Comparison of ENCODE assay signal across 1 cellular context in the genomic region with DNA sequence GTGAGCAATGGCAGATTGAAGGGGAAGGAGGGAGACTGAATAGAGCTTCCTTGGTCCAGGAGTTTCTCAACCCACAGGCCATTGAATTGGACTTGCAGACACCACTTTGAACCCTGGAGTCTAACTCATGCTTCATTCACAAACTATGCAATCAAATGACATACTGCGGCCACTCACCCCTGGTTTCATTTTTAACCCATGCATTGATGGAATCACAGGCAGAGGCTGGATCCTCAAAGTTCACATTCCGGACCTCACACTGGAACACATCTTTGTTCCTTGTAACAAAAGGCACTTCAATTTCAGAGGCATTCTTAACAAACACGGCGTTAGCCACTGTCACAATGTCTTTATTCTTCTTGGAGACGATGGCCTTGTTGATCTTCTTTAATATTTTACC.
TF ChIP-seq lines count a peak whose summit lies in the region.

No MANE protein-coding gene starts in this region.

TF ChIP-seq in HepG2, 621 proteins besides CTCF, POLR2A, EP300 and RAD21 (continued from another document and continues in another):
- TF ChIP-seq, protein P1, sequence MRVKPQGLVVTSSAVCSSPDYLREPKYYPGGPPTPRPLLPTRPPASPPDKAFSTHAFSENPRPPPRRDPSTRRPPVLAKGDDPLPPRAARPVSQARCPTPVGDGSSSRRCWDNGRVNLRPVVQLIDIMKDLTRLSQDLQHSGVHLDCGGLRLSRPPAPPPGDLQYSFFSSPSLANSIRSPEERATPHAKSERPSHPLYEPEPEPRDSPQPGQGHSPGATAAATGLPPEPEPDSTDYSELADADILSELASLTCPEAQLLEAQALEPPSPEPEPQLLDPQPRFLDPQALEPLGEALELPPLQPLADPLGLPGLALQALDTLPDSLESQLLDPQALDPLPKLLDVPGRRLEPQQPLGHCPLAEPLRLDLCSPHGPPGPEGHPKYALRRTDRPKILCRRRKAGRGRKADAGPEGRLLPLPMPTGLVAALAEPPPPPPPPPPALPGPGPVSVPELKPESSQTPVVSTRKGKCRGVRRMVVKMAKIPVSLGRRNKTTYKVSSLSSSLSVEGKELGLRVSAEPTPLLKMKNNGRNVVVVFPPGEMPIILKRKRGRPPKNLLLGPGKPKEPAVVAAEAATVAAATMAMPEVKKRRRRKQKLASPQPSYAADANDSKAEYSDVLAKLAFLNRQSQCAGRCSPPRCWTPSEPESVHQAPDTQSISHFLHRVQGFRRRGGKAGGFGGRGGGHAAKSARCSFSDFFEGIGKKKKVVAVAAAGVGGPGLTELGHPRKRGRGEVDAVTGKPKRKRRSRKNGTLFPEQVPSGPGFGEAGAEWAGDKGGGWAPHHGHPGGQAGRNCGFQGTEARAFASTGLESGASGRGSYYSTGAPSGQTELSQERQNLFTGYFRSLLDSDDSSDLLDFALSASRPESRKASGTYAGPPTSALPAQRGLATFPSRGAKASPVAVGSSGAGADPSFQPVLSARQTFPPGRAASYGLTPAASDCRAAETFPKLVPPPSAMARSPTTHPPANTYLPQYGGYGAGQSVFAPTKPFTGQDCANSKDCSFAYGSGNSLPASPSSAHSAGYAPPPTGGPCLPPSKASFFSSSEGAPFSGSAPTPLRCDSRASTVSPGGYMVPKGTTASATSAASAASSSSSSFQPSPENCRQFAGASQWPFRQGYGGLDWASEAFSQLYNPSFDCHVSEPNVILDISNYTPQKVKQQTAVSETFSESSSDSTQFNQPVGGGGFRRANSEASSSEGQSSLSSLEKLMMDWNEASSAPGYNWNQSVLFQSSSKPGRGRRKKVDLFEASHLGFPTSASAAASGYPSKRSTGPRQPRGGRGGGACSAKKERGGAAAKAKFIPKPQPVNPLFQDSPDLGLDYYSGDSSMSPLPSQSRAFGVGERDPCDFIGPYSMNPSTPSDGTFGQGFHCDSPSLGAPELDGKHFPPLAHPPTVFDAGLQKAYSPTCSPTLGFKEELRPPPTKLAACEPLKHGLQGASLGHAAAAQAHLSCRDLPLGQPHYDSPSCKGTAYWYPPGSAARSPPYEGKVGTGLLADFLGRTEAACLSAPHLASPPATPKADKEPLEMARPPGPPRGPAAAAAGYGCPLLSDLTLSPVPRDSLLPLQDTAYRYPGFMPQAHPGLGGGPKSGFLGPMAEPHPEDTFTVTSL (CRISPR knock-in tag; IDR thresholded peaks at IDR 0.05; ENCODE audit: borderline replicate concordance), result 0 out of 2 replicates have a peak, but pooled peaks have one; percentile 48
- TF ChIP-seq KDM2A (CRISPR knock-in tag; IDR thresholded peaks at IDR 0.05; ENCODE audit: borderline replicate concordance, low read depth) (peak; percentile 31; the same call in 1 of the 2 replicates), KAT7 (CRISPR knock-in tag; IDR thresholded peaks at IDR 0.05; ENCODE audit: borderline replicate concordance) (0 out of 2 replicates have a peak, but pooled peaks have one; percentile 36), NCOA2 (CRISPR knock-in tag; IDR thresholded peaks at IDR 0.05) (peak; percentile 64), SOX6 (IDR thresholded peaks at IDR 0.05) (no peak), SOX6 (CRISPR knock-in tag; IDR thresholded peaks at IDR 0.05) (peak; percentile 83), KAT8 (CRISPR knock-in tag; IDR thresholded peaks at IDR 0.05) (peak; percentile 36; the same call in 1 of the 2 replicates), CCDC6 (CRISPR knock-in tag; IDR thresholded peaks at IDR 0.05) (no peak), SOX5 (CRISPR knock-in tag; IDR thresholded peaks at IDR 0.05; ENCODE audit: borderline replicate concordance) (peak; percentile 89), MXI1 (IDR thresholded peaks at IDR 0.05; ENCODE audit: borderline replicate concordance, low read depth, low read length) (no peak), SNAPC2 (CRISPR knock-in tag; IDR thresholded peaks at IDR 0.05) (no peak), ZNF567 (CRISPR knock-in tag; IDR thresholded peaks at IDR 0.05; ENCODE audit: borderline replicate concordance) (no peak), ETV5 (CRISPR knock-in tag; IDR thresholded peaks at IDR 0.05; ENCODE audit: borderline replicate concordance) (peak; percentile 46; the same call in 1 of the 2 replicates), PAWR (CRISPR knock-in tag; IDR thresholded peaks at IDR 0.05; ENCODE audit: borderline replicate concordance) (no peak), ZNF3 (CRISPR knock-in tag; IDR thresholded peaks at IDR 0.05) (0 out of 2 replicates have a peak, but pooled peaks have one; percentile 46), IRF2 (CRISPR knock-in tag; IDR thresholded peaks at IDR 0.05) (peak; percentile 55; the same call in 1 of the 2 replicates), CBX5 (CRISPR knock-in tag; IDR thresholded peaks at IDR 0.05; ENCODE audit: borderline replicate concordance) (0 out of 2 replicates have a peak, but pooled peaks have one; percentile 38), NR2F6 (IDR thresholded peaks at IDR 0.05) (0 out of 2 replicates have a peak, but pooled peaks have one; percentile 32), NR2F6 (CRISPR knock-in tag; IDR thresholded peaks at IDR 0.05) (no peak), ZMYM2 (CRISPR knock-in tag; IDR thresholded peaks at IDR 0.05) (peak; percentile 53; the same call in 1 of the 2 replicates), HNF4G (IDR thresholded peaks at IDR 0.05; ENCODE audit: borderline replicate concordance, low read depth, low read length) (peak; percentile 75; the same call in 1 of the 2 replicates), HNF4G (CRISPR knock-in tag; IDR thresholded peaks at IDR 0.05; ENCODE audit: borderline replicate concordance, low read depth) (no peak), CREM (IDR thresholded peaks at IDR 0.05) (peak; percentile 30; the same call in 1 of the 2 replicates), CREM (CRISPR knock-in tag; IDR thresholded peaks at IDR 0.05) (no peak)
- TF ChIP-seq, protein P2, sequence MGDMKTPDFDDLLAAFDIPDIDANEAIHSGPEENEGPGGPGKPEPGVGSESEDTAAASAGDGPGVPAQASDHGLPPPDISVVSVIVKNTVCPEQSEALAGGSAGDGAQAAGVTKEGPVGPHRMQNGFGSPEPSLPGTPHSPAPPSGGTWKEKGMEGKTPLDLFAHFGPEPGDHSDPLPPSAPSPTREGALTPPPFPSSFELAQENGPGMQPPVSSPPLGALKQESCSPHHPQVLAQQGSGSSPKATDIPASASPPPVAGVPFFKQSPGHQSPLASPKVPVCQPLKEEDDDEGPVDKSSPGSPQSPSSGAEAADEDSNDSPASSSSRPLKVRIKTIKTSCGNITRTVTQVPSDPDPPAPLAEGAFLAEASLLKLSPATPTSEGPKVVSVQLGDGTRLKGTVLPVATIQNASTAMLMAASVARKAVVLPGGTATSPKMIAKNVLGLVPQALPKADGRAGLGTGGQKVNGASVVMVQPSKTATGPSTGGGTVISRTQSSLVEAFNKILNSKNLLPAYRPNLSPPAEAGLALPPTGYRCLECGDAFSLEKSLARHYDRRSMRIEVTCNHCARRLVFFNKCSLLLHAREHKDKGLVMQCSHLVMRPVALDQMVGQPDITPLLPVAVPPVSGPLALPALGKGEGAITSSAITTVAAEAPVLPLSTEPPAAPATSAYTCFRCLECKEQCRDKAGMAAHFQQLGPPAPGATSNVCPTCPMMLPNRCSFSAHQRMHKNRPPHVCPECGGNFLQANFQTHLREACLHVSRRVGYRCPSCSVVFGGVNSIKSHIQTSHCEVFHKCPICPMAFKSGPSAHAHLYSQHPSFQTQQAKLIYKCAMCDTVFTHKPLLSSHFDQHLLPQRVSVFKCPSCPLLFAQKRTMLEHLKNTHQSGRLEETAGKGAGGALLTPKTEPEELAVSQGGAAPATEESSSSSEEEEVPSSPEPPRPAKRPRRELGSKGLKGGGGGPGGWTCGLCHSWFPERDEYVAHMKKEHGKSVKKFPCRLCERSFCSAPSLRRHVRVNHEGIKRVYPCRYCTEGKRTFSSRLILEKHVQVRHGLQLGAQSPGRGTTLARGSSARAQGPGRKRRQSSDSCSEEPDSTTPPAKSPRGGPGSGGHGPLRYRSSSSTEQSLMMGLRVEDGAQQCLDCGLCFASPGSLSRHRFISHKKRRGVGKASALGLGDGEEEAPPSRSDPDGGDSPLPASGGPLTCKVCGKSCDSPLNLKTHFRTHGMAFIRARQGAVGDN (CRISPR knock-in tag; IDR thresholded peaks at IDR 0.05), result no peak
- TF ChIP-seq, protein P3, sequence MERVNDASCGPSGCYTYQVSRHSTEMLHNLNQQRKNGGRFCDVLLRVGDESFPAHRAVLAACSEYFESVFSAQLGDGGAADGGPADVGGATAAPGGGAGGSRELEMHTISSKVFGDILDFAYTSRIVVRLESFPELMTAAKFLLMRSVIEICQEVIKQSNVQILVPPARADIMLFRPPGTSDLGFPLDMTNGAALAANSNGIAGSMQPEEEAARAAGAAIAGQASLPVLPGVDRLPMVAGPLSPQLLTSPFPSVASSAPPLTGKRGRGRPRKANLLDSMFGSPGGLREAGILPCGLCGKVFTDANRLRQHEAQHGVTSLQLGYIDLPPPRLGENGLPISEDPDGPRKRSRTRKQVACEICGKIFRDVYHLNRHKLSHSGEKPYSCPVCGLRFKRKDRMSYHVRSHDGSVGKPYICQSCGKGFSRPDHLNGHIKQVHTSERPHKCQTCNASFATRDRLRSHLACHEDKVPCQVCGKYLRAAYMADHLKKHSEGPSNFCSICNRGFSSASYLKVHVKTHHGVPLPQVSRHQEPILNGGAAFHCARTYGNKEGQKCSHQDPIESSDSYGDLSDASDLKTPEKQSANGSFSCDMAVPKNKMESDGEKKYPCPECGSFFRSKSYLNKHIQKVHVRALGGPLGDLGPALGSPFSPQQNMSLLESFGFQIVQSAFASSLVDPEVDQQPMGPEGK (CRISPR knock-in tag; IDR thresholded peaks at IDR 0.05), result 0 out of 2 replicates have a peak, but pooled peaks have one; percentile 12
- TF ChIP-seq, protein P4, sequence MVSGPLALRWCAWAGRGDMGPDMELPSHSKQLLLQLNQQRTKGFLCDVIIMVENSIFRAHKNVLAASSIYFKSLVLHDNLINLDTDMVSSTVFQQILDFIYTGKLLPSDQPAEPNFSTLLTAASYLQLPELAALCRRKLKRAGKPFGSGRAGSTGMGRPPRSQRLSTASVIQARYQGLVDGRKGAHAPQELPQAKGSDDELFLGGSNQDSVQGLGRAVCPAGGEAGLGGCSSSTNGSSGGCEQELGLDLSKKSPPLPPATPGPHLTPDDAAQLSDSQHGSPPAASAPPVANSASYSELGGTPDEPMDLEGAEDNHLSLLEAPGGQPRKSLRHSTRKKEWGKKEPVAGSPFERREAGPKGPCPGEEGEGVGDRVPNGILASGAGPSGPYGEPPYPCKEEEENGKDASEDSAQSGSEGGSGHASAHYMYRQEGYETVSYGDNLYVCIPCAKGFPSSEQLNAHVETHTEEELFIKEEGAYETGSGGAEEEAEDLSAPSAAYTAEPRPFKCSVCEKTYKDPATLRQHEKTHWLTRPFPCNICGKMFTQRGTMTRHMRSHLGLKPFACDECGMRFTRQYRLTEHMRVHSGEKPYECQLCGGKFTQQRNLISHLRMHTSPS (CRISPR knock-in tag; IDR thresholded peaks at IDR 0.05; ENCODE audit: low read depth), result no peak
- TF ChIP-seq, protein P5, sequence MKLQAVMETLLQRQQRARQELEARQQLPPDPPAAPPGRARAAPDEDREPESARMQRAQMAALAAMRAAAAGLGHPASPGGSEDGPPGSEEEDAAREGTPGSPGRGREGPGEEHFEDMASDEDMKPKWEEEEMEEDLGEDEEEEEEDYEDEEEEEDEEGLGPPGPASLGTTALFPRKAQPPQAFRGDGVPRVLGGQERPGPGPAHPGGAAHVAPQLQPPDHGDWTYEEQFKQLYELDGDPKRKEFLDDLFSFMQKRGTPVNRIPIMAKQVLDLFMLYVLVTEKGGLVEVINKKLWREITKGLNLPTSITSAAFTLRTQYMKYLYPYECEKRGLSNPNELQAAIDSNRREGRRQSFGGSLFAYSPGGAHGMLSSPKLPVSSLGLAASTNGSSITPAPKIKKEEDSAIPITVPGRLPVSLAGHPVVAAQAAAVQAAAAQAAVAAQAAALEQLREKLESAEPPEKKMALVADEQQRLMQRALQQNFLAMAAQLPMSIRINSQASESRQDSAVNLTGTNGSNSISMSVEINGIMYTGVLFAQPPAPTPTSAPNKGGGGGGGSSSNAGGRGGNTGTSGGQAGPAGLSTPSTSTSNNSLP (IDR thresholded peaks at IDR 0.05; ENCODE audit: low read depth, low read length), result peak; percentile 80
- TF ChIP-seq, protein P6, sequence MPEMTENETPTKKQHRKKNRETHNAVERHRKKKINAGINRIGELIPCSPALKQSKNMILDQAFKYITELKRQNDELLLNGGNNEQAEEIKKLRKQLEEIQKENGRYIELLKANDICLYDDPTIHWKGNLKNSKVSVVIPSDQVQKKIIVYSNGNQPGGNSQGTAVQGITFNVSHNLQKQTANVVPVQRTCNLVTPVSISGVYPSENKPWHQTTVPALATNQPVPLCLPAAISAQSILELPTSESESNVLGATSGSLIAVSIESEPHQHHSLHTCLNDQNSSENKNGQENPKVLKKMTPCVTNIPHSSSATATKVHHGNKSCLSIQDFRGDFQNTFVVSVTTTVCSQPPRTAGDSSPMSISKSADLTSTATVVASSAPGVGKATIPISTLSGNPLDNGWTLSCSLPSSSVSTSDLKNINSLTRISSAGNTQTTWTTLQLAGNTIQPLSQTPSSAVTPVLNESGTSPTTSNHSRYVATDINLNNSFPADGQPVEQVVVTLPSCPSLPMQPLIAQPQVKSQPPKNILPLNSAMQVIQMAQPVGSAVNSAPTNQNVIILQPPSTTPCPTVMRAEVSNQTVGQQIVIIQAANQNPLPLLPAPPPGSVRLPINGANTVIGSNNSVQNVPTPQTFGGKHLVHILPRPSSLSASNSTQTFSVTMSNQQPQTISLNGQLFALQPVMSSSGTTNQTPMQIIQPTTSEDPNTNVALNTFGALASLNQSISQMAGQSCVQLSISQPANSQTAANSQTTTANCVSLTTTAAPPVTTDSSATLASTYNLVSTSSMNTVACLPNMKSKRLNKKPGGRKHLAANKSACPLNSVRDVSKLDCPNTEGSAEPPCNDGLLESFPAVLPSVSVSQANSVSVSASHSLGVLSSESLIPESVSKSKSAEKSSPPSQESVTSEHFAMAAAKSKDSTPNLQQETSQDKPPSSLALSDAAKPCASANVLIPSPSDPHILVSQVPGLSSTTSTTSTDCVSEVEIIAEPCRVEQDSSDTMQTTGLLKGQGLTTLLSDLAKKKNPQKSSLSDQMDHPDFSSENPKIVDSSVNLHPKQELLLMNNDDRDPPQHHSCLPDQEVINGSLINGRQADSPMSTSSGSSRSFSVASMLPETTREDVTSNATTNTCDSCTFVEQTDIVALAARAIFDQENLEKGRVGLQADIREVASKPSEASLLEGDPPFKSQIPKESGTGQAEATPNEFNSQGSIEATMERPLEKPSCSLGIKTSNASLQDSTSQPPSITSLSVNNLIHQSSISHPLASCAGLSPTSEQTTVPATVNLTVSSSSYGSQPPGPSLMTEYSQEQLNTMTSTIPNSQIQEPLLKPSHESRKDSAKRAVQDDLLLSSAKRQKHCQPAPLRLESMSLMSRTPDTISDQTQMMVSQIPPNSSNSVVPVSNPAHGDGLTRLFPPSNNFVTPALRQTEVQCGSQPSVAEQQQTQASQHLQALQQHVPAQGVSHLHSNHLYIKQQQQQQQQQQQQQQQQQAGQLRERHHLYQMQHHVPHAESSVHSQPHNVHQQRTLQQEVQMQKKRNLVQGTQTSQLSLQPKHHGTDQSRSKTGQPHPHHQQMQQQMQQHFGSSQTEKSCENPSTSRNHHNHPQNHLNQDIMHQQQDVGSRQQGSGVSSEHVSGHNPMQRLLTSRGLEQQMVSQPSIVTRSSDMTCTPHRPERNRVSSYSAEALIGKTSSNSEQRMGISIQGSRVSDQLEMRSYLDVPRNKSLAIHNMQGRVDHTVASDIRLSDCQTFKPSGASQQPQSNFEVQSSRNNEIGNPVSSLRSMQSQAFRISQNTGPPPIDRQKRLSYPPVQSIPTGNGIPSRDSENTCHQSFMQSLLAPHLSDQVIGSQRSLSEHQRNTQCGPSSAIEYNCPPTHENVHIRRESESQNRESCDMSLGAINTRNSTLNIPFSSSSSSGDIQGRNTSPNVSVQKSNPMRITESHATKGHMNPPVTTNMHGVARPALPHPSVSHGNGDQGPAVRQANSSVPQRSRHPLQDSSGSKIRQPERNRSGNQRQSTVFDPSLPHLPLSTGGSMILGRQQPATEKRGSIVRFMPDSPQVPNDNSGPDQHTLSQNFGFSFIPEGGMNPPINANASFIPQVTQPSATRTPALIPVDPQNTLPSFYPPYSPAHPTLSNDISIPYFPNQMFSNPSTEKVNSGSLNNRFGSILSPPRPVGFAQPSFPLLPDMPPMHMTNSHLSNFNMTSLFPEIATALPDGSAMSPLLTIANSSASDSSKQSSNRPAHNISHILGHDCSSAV (CRISPR knock-in tag; IDR thresholded peaks at IDR 0.05; ENCODE audit: borderline replicate concordance), result no peak
